Comparison of ENCODE assay signal across 8 cellular contexts in genomic region chr17:7884581-7885356, GRCh38. TPM values are rescaled to one million over a fixed set of nuclear protein-coding genes. Genes with fewer than 3 reads are reported as not detected.
DNase-seq lines count a peak whose midpoint lies in the region; TF ChIP-seq lines count a peak whose summit lies in the region.

No MANE protein-coding gene starts in this region.

- H3F3A ChIP-seq in MM.1S (ENCODE audit: insufficient read depth, low read length): peaks cover 4% of the 10 kb centered on the region; the same call in 1 of the 2 replicates

- H4K20me1 ChIP-seq in MM.1S (ENCODE audit: insufficient read depth, low read length): no peaks in the 10 kb centered on the region

- no peak overlapping the region for H3K4me2 ChIP-seq in MM.1S (ENCODE audit: low read depth, low read length)

- H3K4me3 ChIP-seq in MM.1S (ENCODE audit: low read length) (peak overlapping the region; percentile 68; the same call in 1 of the 2 replicates), right atrium auricular region (peak overlapping the region; percentile 82 to 87)

- H3K36me3 ChIP-seq in MM.1S (replicated peaks; ENCODE audit: insufficient read depth, low read length) (no peaks in the 10 kb centered on the region), right atrium auricular region (no peaks in the 10 kb centered on the region)

- H2AFZ ChIP-seq in MM.1S (ENCODE audit: low read length): no peak overlapping the region

- no peak for TF ChIP-seq CTCF in MM.1S (IDR thresholded peaks at IDR 0.05; ENCODE audit: low read length)
- no peak for TF ChIP-seq CTCF in right atrium auricular region (IDR thresholded peaks at IDR 0.05)

- H3K9me2 ChIP-seq in MM.1S (replicated peaks; ENCODE audit: insufficient read depth, low read length): no peaks in the 10 kb centered on the region

- H3K27ac ChIP-seq in MM.1S (ENCODE audit: low read length): no peak overlapping the region
- peak overlapping the region; percentile 88 to 90 for H3K27ac ChIP-seq in right atrium auricular region

- H3K79me2 ChIP-seq in MM.1S (ENCODE audit: low read length): no peaks in the 10 kb centered on the region

- DNase-seq in ELR (ENCODE audit: low read depth) (peak; percentile 26), MM.1S (no peak), right atrium auricular region (ENCODE audit: low spot score) (no peak), occipital lobe (lab: John Stamatoyannopoulos, UW) (no peak), iPS-NIHi7 (ENCODE audit: extremely low spot score) (no peak), DMS79 (lab: John Stamatoyannopoulos, UW) (no peak)
- peak; percentile 25 for DNase-seq in activated effector memory CD4-positive, alpha-beta T cell treated with Interleukin-2 at 50 U/mL for 16 hours
- peak; percentile 45 for DNase-seq in stimulated activated CD4-positive, alpha-beta T cell treated with anti-CD3 and anti-CD28 coated beads, Interleukin-12 subunit alpha, Interleukin-12 subunit beta, amount 100 ng/mL, for 4 hours

- H3K4me1 ChIP-seq in MM.1S (ENCODE audit: low read length) (peaks cover 16% of the 10 kb centered on the region), right atrium auricular region (peaks cover 0 to 52% of the 10 kb centered on the region in 2 donors)

- H3K27me3 ChIP-seq in MM.1S (replicated peaks; ENCODE audit: insufficient read depth, low read length) (peaks cover 79% of the 10 kb centered on the region), right atrium auricular region (no peaks in the 10 kb centered on the region)

- H3K9ac ChIP-seq in MM.1S (ENCODE audit: low read length): no peak overlapping the region

- no peaks in the 10 kb centered on the region for H3K9me3 ChIP-seq in MM.1S (replicated peaks; ENCODE audit: insufficient read depth, low read length)
- H3K9me3 ChIP-seq in right atrium auricular region: no peaks in the 10 kb centered on the region

RNA-seq across cellular contexts. Expression of gene CHD3, which starts 3.8 kb away (rescaled TPM):
- total RNA-seq in right atrium auricular region (10 to 100 TPM; 17.6 to 44.7 TPM), occipital lobe (337 TPM)

RNA-seq across cellular contexts. Expression of gene CYB5D1, which starts 27.0 kb away (rescaled TPM):
- total RNA-seq in right atrium auricular region: 1 to 10 TPM; 5.1 to 6.8 TPM
- 14.2 TPM for total RNA-seq in occipital lobe

RNA-seq across cellular contexts. Expression of gene NAA38, which starts 27.4 kb away (rescaled TPM):
- 10 to 100 TPM; 77.1 to 85.0 TPM for total RNA-seq in right atrium auricular region
- 20.1 TPM for total RNA-seq in occipital lobe

RNA-seq across cellular contexts. Expression of gene TMEM88, which starts 29.9 kb away (rescaled TPM):
- total RNA-seq in right atrium auricular region: 10 to 100 TPM; 42.5 to 53.2 TPM
- 1.2 TPM for total RNA-seq in occipital lobe

RNA-seq across cellular contexts. Expression of gene RNF227, which starts 31.3 kb away (rescaled TPM):
- total RNA-seq in right atrium auricular region (1 to 10 TPM; 1.6 to 5.8 TPM), occipital lobe (7.3 TPM)

Comparison
In these comparisons a context has a peak if more than half of its experiments do, and no peak if none do; other contexts are left out.
1. DNase-seq: peak in ELR (single experiment), activated effector memory CD4-positive, alpha-beta T cell treated with Interleukin-2 at 50 U/mL for 16 hours (single experiment) and stimulated activated CD4-positive, alpha-beta T cell treated with anti-CD3 and anti-CD28 coated beads, Interleukin-12 subunit alpha, Interleukin-12 subunit beta, amount 100 ng/mL, for 4 hours (single experiment); none in MM.1S (single experiment), right atrium auricular region (single experiment), occipital lobe (single experiment), iPS-NIHi7 (single experiment) and DMS79 (single experiment).